Comparison of ENCODE assay signal across 10 cellular contexts in genomic region chr2:60885683-60886082, GRCh38. TPM values are rescaled to one million over a fixed set of nuclear protein-coding genes. Genes with fewer than 3 reads are reported as not detected.
A peak's percentile ranks its signal among the peaks of the same experiment; 100 is the strongest.
DNase-seq lines count a peak whose midpoint lies in the region; ATAC-seq and TF ChIP-seq lines count a peak whose summit lies in the region.
"Had no signal": no experiment of that assay in that cellular context is flagged by ENCODE, and none has a peak within 500 bp of the region (broad histone marks: within the 10 kb centered on the region; RNA-seq: fewer than 3 reads in every experiment).

No MANE protein-coding gene starts in this region.

- intact Hi-C loops in natural killer cell (cut with micrococcal nuclease): no loop called here

- no peaks in the 10 kb centered on the region for H3K27me3 Mint-ChIP-seq in CD4-positive, CD25-positive, alpha-beta regulatory T cell
- no peaks in the 10 kb centered on the region for H3K27me3 Mint-ChIP-seq in natural killer cell (ENCODE audit: low read depth in 2 of 2)

- peaks cover 40% of the 10 kb centered on the region for H3K4me1 ChIP-seq in CD4-positive, CD25-positive, alpha-beta regulatory T cell (ENCODE audit: control insufficient read depth, insufficient read depth, low read length, poor library complexity, severe bottlenecking)

- H3K36me3 ChIP-seq in CD4-positive, CD25-positive, alpha-beta regulatory T cell (ENCODE audit: control insufficient read depth, insufficient read depth, low read length): peaks cover 6% of the 10 kb centered on the region

- peak overlapping the region; percentile 74 to 95 (median 90) for H3K4me3 Mint-ChIP-seq in CD4-positive, CD25-positive, alpha-beta regulatory T cell
- peak overlapping the region; percentile 90 for H3K4me3 Mint-ChIP-seq in natural killer cell

- TF ChIP-seq CTCF in natural killer cell (IDR thresholded peaks at IDR 0.05): no peak

- CTCF ChIA-PET in HEK293T (lab: Yijun Ruan, JAX): no interaction called here

- no peaks in the 10 kb centered on the region for H3K27me3 ChIP-seq in CD4-positive, CD25-positive, alpha-beta regulatory T cell (ENCODE audit: control insufficient read depth, insufficient read depth, low read length)

- no peaks in the 10 kb centered on the region for H3K9me3 ChIP-seq in CD4-positive, CD25-positive, alpha-beta regulatory T cell (ENCODE audit: control insufficient read depth in 2 of 2, low read length in 2 of 2)

- peak overlapping the region; percentile 100 for H3K27ac ChIP-seq in CD4-positive, CD25-positive, alpha-beta regulatory T cell (ENCODE audit: insufficient read depth, low read length, poor library complexity, severe bottlenecking)

- peaks cover 0 to 4% (median 0%) of the 10 kb centered on the region in 7 donors for H3K9me3 Mint-ChIP-seq in CD4-positive, CD25-positive, alpha-beta regulatory T cell
- peaks cover 0 to 3% of the 10 kb centered on the region in 2 donors for H3K9me3 Mint-ChIP-seq in activated naive CD4-positive, alpha-beta T cell treated with anti-CD3 and anti-CD28 coated beads, Interleukin-2, amount 50 U/mL, for 72 hours
- no peaks in the 10 kb centered on the region for H3K9me3 Mint-ChIP-seq in natural killer cell

- peak overlapping the region; percentile 98 for H3K4me3 ChIP-seq in CD4-positive, CD25-positive, alpha-beta regulatory T cell (ENCODE audit: low read depth, low read length)

- POLR2A ChIA-PET in HEK293T (lab: Yijun Ruan, JAX): interaction anchor here (1.9 kb wide), 1 partner anchor 130 kb away, joined by 5 read pairs; the partner anchor contains the start of gene PAPOLG

- no peak for DNase-seq in CD4-positive, CD25-positive, alpha-beta regulatory T cell
- no peak for DNase-seq in HEK293T (ENCODE audit: extremely low spot score)
- no peak for DNase-seq in activated naive CD4-positive, alpha-beta T cell treated with anti-CD3 and anti-CD28 coated beads, Interleukin-2, amount 50 U/mL, for 72 hours (ENCODE audit: low spot score in 2 of 2)
- no peak for DNase-seq in natural killer cell
- no peak for DNase-seq in KG1 (lab: John Stamatoyannopoulos, UW)
- DNase-seq: cortex of kidney, EL had no signal

- H3K4me1 Mint-ChIP-seq in CD4-positive, CD25-positive, alpha-beta regulatory T cell: peaks cover 42 to 76% (median 60%) of the 10 kb centered on the region in 4 donors
- peaks cover 67 to 71% of the 10 kb centered on the region in 2 donors for H3K4me1 Mint-ChIP-seq in natural killer cell

- peaks cover 6% of the 10 kb centered on the region for H3K36me3 Mint-ChIP-seq in CD4-positive, CD25-positive, alpha-beta regulatory T cell
- peaks cover 32 to 35% of the 10 kb centered on the region in 2 donors for H3K36me3 Mint-ChIP-seq in activated naive CD4-positive, alpha-beta T cell treated with anti-CD3 and anti-CD28 coated beads, Interleukin-2, amount 50 U/mL, for 72 hours
- H3K36me3 Mint-ChIP-seq in natural killer cell: no peaks in the 10 kb centered on the region

- no peak for ATAC-seq in CD4-positive, CD25-positive, alpha-beta regulatory T cell (ENCODE audit: low read depth in 2 of 2)
- no peak for ATAC-seq in activated naive CD4-positive, alpha-beta T cell treated with anti-CD3 and anti-CD28 coated beads, Interleukin-2, amount 50 U/mL, for 72 hours
- no peak for ATAC-seq in natural killer cell
- no peak for ATAC-seq in GM19452 (IDR thresholded peaks at IDR 0.05; ENCODE audit: unreplicated experiment)
- no peak for ATAC-seq in HG03139 (IDR thresholded peaks at IDR 0.05; ENCODE audit: unreplicated experiment)
- no peak for ATAC-seq in GM21576 (IDR thresholded peaks at IDR 0.05; ENCODE audit: unreplicated experiment)

- peak overlapping the region; percentile 62 to 78 (median 67) for H3K27ac Mint-ChIP-seq in CD4-positive, CD25-positive, alpha-beta regulatory T cell
- peak overlapping the region; percentile 61 to 79 for H3K27ac Mint-ChIP-seq in activated naive CD4-positive, alpha-beta T cell treated with anti-CD3 and anti-CD28 coated beads, Interleukin-2, amount 50 U/mL, for 72 hours
- peak overlapping the region; percentile 96 to 99 for H3K27ac Mint-ChIP-seq in natural killer cell

TF ChIP-seq in HEK293T, 16 proteins besides CTCF, POLR2A, EP300 and RAD21:
- no peak for TF ChIP-seq ARNT (IDR thresholded peaks at IDR 0.05)
- TF ChIP-seq FOXA1 (IDR thresholded peaks at IDR 0.05): no peak
- no peak for TF ChIP-seq SUZ12 (IDR thresholded peaks at IDR 0.05)
- no peak for TF ChIP-seq HDGF (IDR thresholded peaks at IDR 0.05; ENCODE audit: borderline replicate concordance)
- TF ChIP-seq PKNOX1 (IDR thresholded peaks at IDR 0.05): peak; percentile 1; the same call in 1 of the 2 replicates
TF ChIP-seq in HEK293T: peak in this region for 1.

RNA-seq across cellular contexts. Expression of gene REL, which starts 4.3 kb away (rescaled TPM):
- 146 TPM for total RNA-seq in CD4-positive, CD25-positive, alpha-beta regulatory T cell
- 10 to 100 TPM; 14.6 to 16.0 (median 15.6) TPM for polyA plus RNA-seq in CD4-positive, CD25-positive, alpha-beta regulatory T cell
- total RNA-seq in activated naive CD4-positive, alpha-beta T cell treated with anti-CD3 and anti-CD28 coated beads, Interleukin-2, amount 50 U/mL, for 72 hours: 10 to 100 TPM; 23.3 to 93.0 TPM
- 100 to 1,000 TPM; 128 to 197 (median 178) TPM for total RNA-seq in natural killer cell
